In genomic region chr17:56808503-56808902, GRCh38 we compare ENCODE assay signal across 20 cellular contexts. TPM values are rescaled to one million over a fixed set of nuclear protein-coding genes. Genes with fewer than 3 reads are reported as not detected.
DNase-seq lines count a peak whose midpoint lies in the region; TF ChIP-seq lines count a peak whose summit lies in the region.
"Had no signal": no experiment of that assay in that cellular context is flagged by ENCODE, and none has a peak within 500 bp of the region (broad histone marks: within the 10 kb centered on the region; RNA-seq: fewer than 3 reads in every experiment).

No MANE protein-coding gene starts in this region.

- intact Hi-C loops in stomach (cut with DNase I; ENCODE audit: low total_unique reads) = no loop called here

- no peaks in the 10 kb centered on the region for H3K36me3 ChIP-seq in stomach
- H3K36me3 ChIP-seq: heart left ventricle, MG63, upper lobe of left lung had no signal

- DNase-seq in NCI-H524 (lab: John Stamatoyannopoulos, UW) = peak; percentile 62 to 83
- no peak for DNase-seq in NCI-H524 treated with DMSO at 0.1 percent for 48 hours (lab: John Stamatoyannopoulos, UW)
- peak; percentile 38 for DNase-seq in NCI-H345 treated with DMSO at 0.1 percent for 48 hours (lab: John Stamatoyannopoulos, UW; ENCODE audit: unreplicated experiment)
- DNase-seq in epithelial cell of prostate (ENCODE audit: low read depth, low spot score) = peak; percentile 79
- no peak for DNase-seq in stomach
- DNase-seq in NCI-H1436 (lab: John Stamatoyannopoulos, UW) = no peak
- DNase-seq in stimulated activated CD4-positive, alpha-beta T cell treated with anti-CD3 and anti-CD28 coated beads, Interleukin-4, amount 100 ng/mL, for 1 hour = no peak
- DNase-seq in SW480 (ENCODE audit: low spot score) = no peak
- DNase-seq: activated naive CD4-positive, alpha-beta T cell treated with Interleukin-2 at 50 U/mL for 16 hours; cortex of kidney; erythroblast; heart left ventricle; MG63; NCI-H2227 treated with DMSO at 0.1 percent for 48 hours; occipital lobe; T-cell; upper lobe of left lung had no signal

- peaks cover 0 to 33% (median 8%) of the 10 kb centered on the region in 4 donors for H3K4me1 ChIP-seq in stomach
- H3K4me1 ChIP-seq: A549, heart left ventricle, upper lobe of left lung had no signal

- TF ChIP-seq EP300 in stomach (IDR thresholded peaks at IDR 0.05) = no peak

- H3K27ac ChIP-seq in epithelial cell of prostate (peak overlapping the region; percentile 44), stomach (peak overlapping the region in 3 of 5 donors; percentile 15 to 49 (median 45))
- H3K27ac ChIP-seq: A549, upper lobe of left lung had no signal

- no peaks in the 10 kb centered on the region for H3K9me3 ChIP-seq in stomach
- H3K9me3 ChIP-seq: A549, heart left ventricle, MG63, upper lobe of left lung had no signal

- TF ChIP-seq POLR2A in stomach (IDR thresholded peaks at IDR 0.05) = no peak

- WGBS in stomach, 5 donors = 31 to 59% (median 44%) methylated on average over 3 of the region's 3 CpGs

- no peak overlapping the region for H3K4me3 ChIP-seq in stomach
- H3K4me3 ChIP-seq: A549, GM12878, GM23338, heart left ventricle, MG63, upper lobe of left lung had no signal

- TF ChIP-seq CTCF in stomach (IDR thresholded peaks at IDR 0.05) = no peak

- H3K27me3 ChIP-seq in stomach = no peaks in the 10 kb centered on the region
- H3K27me3 ChIP-seq: heart left ventricle, MG63, upper lobe of left lung had no signal

RNA-seq across cellular contexts. Expression of gene C17orf67, which starts 25.2 kb away (rescaled TPM):
- total RNA-seq in stomach = 1 to 10 TPM in 2 of 5 donors, under 1 TPM in 1, not detected in 2; 0.72 to 2.7 (median 1.8) TPM
- 1 to 10 TPM; 1.1 to 4.6 (median 1.3) TPM for polyA plus RNA-seq in stomach

RNA-seq across cellular contexts. Expression of gene DGKE, which starts 25.4 kb away (rescaled TPM):
- 10 to 100 TPM; 13.4 to 38.8 (median 15.2) TPM for total RNA-seq in stomach
- 1 to 10 TPM in 2 of 3 donors, under 1 TPM in 1; 0.56 to 1.8 (median 1.2) TPM for polyA plus RNA-seq in stomach

Comparison
In these comparisons a context has a peak if more than half of its experiments do, and no peak if none do; other contexts are left out.
1. DNase-seq: peak in NCI-H524 (2 of 2), NCI-H345 treated with DMSO at 0.1 percent for 48 hours (single experiment) and epithelial cell of prostate (single experiment); none in NCI-H524 treated with DMSO at 0.1 percent for 48 hours (single experiment), stomach (single experiment), NCI-H1436 (single experiment), stimulated activated CD4-positive, alpha-beta T cell treated with anti-CD3 and anti-CD28 coated beads, Interleukin-4, amount 100 ng/mL, for 1 hour (single experiment) and SW480 (single experiment).